1 cellular context compared by ENCODE assay signal in genomic region chr5:73944581-73944980, GRCh38.
TF ChIP-seq lines count a peak whose summit lies in the region.

No MANE protein-coding gene starts in this region.

TF ChIP-seq in HepG2, 621 proteins besides CTCF, POLR2A, EP300 and RAD21 (continued from another document):
- TF ChIP-seq, protein P1, sequence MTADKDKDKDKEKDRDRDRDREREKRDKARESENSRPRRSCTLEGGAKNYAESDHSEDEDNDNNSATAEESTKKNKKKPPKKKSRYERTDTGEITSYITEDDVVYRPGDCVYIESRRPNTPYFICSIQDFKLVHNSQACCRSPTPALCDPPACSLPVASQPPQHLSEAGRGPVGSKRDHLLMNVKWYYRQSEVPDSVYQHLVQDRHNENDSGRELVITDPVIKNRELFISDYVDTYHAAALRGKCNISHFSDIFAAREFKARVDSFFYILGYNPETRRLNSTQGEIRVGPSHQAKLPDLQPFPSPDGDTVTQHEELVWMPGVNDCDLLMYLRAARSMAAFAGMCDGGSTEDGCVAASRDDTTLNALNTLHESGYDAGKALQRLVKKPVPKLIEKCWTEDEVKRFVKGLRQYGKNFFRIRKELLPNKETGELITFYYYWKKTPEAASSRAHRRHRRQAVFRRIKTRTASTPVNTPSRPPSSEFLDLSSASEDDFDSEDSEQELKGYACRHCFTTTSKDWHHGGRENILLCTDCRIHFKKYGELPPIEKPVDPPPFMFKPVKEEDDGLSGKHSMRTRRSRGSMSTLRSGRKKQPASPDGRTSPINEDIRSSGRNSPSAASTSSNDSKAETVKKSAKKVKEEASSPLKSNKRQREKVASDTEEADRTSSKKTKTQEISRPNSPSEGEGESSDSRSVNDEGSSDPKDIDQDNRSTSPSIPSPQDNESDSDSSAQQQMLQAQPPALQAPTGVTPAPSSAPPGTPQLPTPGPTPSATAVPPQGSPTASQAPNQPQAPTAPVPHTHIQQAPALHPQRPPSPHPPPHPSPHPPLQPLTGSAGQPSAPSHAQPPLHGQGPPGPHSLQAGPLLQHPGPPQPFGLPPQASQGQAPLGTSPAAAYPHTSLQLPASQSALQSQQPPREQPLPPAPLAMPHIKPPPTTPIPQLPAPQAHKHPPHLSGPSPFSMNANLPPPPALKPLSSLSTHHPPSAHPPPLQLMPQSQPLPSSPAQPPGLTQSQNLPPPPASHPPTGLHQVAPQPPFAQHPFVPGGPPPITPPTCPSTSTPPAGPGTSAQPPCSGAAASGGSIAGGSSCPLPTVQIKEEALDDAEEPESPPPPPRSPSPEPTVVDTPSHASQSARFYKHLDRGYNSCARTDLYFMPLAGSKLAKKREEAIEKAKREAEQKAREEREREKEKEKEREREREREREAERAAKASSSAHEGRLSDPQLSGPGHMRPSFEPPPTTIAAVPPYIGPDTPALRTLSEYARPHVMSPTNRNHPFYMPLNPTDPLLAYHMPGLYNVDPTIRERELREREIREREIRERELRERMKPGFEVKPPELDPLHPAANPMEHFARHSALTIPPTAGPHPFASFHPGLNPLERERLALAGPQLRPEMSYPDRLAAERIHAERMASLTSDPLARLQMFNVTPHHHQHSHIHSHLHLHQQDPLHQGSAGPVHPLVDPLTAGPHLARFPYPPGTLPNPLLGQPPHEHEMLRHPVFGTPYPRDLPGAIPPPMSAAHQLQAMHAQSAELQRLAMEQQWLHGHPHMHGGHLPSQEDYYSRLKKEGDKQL (CRISPR knock-in tag; IDR thresholded peaks at IDR 0.05; ENCODE audit: low read depth) = no peak
- TF ChIP-seq ZNF609 (CRISPR knock-in tag; IDR thresholded peaks at IDR 0.05; ENCODE audit: borderline replicate concordance) = no peak
- TF ChIP-seq, protein P2, sequence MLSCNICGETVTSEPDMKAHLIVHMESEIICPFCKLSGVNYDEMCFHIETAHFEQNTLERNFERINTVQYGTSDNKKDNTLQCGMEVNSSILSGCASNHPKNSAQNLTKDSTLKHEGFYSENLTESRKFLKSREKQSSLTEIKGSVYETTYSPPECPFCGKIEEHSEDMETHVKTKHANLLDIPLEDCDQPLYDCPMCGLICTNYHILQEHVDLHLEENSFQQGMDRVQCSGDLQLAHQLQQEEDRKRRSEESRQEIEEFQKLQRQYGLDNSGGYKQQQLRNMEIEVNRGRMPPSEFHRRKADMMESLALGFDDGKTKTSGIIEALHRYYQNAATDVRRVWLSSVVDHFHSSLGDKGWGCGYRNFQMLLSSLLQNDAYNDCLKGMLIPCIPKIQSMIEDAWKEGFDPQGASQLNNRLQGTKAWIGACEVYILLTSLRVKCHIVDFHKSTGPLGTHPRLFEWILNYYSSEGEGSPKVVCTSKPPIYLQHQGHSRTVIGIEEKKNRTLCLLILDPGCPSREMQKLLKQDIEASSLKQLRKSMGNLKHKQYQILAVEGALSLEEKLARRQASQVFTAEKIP (CRISPR knock-in tag; IDR thresholded peaks at IDR 0.05; ENCODE audit: borderline replicate concordance) = no peak
- no peak for TF ChIP-seq ZKSCAN8 (CRISPR knock-in tag; IDR thresholded peaks at IDR 0.05; ENCODE audit: borderline replicate concordance)
TF ChIP-seq in HepG2: peak in this region for 1.
